23 cellular contexts compared by ENCODE assay signal in genomic region chrX:129497146-129497805, GRCh38.
"Had no signal": no experiment of that assay in that cellular context is flagged by ENCODE, and none has a peak within 500 bp of the region (broad histone marks: within the 10 kb centered on the region; RNA-seq: fewer than 3 reads in every experiment).

No MANE protein-coding gene starts in this region.

- H3K9me3 Mint-ChIP-seq: naive B cell, nephron had no signal

- H3K9me3 ChIP-seq: psoas muscle, stomach, thoracic aorta, transverse colon had no signal

- H3K4me3 Mint-ChIP-seq: naive B cell, nephron had no signal

- H3K36me3 Mint-ChIP-seq: naive B cell had no signal

- H3K4me3 ChIP-seq: dorsolateral prefrontal cortex, hepatocyte, lung, psoas muscle, skin epidermis, stomach, thoracic aorta, transverse colon had no signal

- H3K79me2 ChIP-seq: hepatocyte had no signal

- H2AFZ ChIP-seq: hepatocyte had no signal

- H3K4me1 ChIP-seq: psoas muscle, stomach, transverse colon had no signal

- DNase-seq: cortex of kidney; dorsolateral prefrontal cortex; effector CD8-positive, alpha-beta T cell; foreskin melanocyte; head of caudate nucleus; kidney; left colon; left ventricle myocardium superior; mesendoderm; naive B cell; psoas muscle; retina; stimulated activated CD4-positive, alpha-beta T cell treated with anti-CD3 and anti-CD28 coated beads, Interleukin-12 subunit alpha, Interleukin-12 subunit beta, amount 100 ng/mL, for 4 hours; stimulated activated naive CD4-positive, alpha-beta T cell; stomach; substantia nigra; transverse colon had no signal

- H3K4me1 Mint-ChIP-seq: naive B cell, nephron had no signal

- ATAC-seq: left colon, left ventricle myocardium superior, psoas muscle, sciatic nerve had no signal

- H3K36me3 ChIP-seq: transverse colon had no signal

- H3K4me2 ChIP-seq: hepatocyte had no signal

- H3K27ac ChIP-seq: dorsolateral prefrontal cortex, hepatocyte, psoas muscle, skin epidermis, stomach, thoracic aorta, transverse colon had no signal

- H3K27ac Mint-ChIP-seq: nephron had no signal

- H3K27me3 ChIP-seq: hepatocyte, transverse colon had no signal
